In the genomic region with DNA sequence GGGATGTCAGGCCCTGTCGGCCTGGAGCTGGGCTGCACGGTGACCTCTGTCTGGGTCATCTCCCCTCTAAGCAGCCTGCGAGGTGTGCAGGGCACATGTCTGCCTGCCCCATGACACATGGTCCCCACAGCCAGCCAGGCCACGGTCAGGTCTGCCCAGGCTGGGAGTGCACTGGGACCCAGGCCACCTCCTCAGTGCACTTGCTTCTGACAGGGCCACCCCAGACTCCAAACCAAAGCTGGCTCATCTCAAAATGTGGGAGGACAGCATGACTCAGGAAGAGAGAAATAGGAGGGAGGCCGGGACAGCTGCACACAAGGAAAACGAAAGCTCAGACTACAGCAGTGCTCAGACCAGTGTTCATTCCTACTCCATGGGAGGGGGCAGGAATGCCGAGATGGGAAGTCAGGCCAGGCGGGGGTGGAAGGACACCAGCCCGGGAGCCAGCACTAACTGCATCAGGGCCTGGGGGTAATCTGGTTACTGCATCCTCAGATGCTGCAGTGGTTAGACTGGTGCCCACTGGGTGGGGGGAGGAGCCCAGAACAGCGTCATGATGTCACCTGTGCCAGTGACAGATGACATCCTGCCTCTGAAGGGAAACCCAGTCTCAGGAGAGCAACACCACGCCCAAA, we compare ENCODE assay signal across 9 cellular contexts. TPM values are rescaled to one million over a fixed set of nuclear protein-coding genes. Genes with fewer than 3 reads are reported as not detected.
DNase-seq lines count a peak whose midpoint lies in the region; ATAC-seq and TF ChIP-seq lines count a peak whose summit lies in the region.
"Had no signal": no experiment of that assay in that cellular context is flagged by ENCODE, and none has a peak within 500 bp of the region (broad histone marks: within the 10 kb centered on the region; RNA-seq: fewer than 3 reads in every experiment).

No MANE protein-coding gene starts in this region.

- TF ChIP-seq CTCF in C4-2B (conservative IDR thresholded peaks at IDR 0.05) = no peak
- TF ChIP-seq CTCF in PC-9 (conservative IDR thresholded peaks at IDR 0.05) = no peak
- TF ChIP-seq CTCF in nephron (IDR thresholded peaks at IDR 0.05; ENCODE audit: unreplicated experiment in 3 of 3) = no peak

- peak overlapping the region; percentile 69 for H3K4me2 ChIP-seq in PC-9
- H3K4me2 ChIP-seq: KMS-11 had no signal

- H3K9me3 ChIP-seq in PC-9 (ENCODE audit: insufficient read depth, low read depth) = no peaks in the 10 kb centered on the region

- H3K36me3 Mint-ChIP-seq in nephron (ENCODE audit: low read depth) = peaks cover 22% of the 10 kb centered on the region

- H3K9me2 ChIP-seq in PC-9 (ENCODE audit: insufficient read depth) = no peaks in the 10 kb centered on the region

- H3K79me2 ChIP-seq in PC-9 (ENCODE audit: low read depth) = no peaks in the 10 kb centered on the region

- H3K27ac ChIP-seq in C4-2B (peak overlapping the region; percentile 79), PC-9 (peak overlapping the region; percentile 67)
- H3K27ac ChIP-seq: KMS-11 had no signal

- H3K4me3 Mint-ChIP-seq in nephron = peak overlapping the region; percentile 62 to 71 (median 71)

- peaks cover 24% of the 10 kb centered on the region for H3K27me3 Mint-ChIP-seq in nephron (ENCODE audit: low read depth)

- H3F3A ChIP-seq in PC-9 (ENCODE audit: insufficient read depth, low read depth) = peaks cover 27% of the 10 kb centered on the region

- ATAC-seq in esophagus mucosa = peak; percentile 56
- no peak for ATAC-seq in HG02884 (IDR thresholded peaks at IDR 0.05; ENCODE audit: unreplicated experiment)
- no peak for ATAC-seq in HG02840 (IDR thresholded peaks at IDR 0.05; ENCODE audit: low FRiP score, unreplicated experiment)

- H3K9me3 Mint-ChIP-seq in nephron = no peaks in the 10 kb centered on the region

- no peaks in the 10 kb centered on the region for H3K27me3 ChIP-seq in PC-9 (ENCODE audit: insufficient read depth, low read depth)

- no TSS peak for BruUV-seq in PC-9 (replicated peaks; lab: Mats Ljungman, UMichigan)

- no peaks in the 10 kb centered on the region for H3K36me3 ChIP-seq in PC-9 (ENCODE audit: low read depth)

- H2AFZ ChIP-seq in PC-9 = 0 out of 2 replicates have a peak overlapping the region, but pooled peaks have one; percentile 36

- no peak overlapping the region for H3K4me3 ChIP-seq in PC-9

- peak overlapping the region; percentile 94 to 97 (median 96) for H3K27ac Mint-ChIP-seq in nephron

- 0 out of 2 replicates have a peak, but pooled peaks cover 6% of the 10 kb centered on the region for H4K20me1 ChIP-seq in PC-9 (ENCODE audit: insufficient read depth)

- H3K4me1 Mint-ChIP-seq in nephron = peaks cover 32% of the 10 kb centered on the region

- intact Hi-C loops in PC-9 (cut with micrococcal nuclease; ENCODE audit: unreplicated experiment) = no loop called here

- CTCF ChIA-PET in PC-9 (lab: Charles Lee) = interaction anchor here (0.5 to 0.6 kb wide), 2 partner anchors 78 to 222 kb away, joined by 3 to 6 read pairs; no protein-coding TSS in a partner anchor

- POLR2A ChIA-PET in PC-9 (lab: Charles Lee; ENCODE audit: unreplicated experiment) = no interaction called here

- DNase-seq in PC-9 = peak; percentile 59 to 70
- no peak for DNase-seq in NOMO-1 (lab: John Stamatoyannopoulos, UW; ENCODE audit: unreplicated experiment in 2 of 2)
- no peak for DNase-seq in NCI-H1048 (lab: John Stamatoyannopoulos, UW)

- peaks cover 30% of the 10 kb centered on the region for H3K4me1 ChIP-seq in PC-9 (replicated peaks; ENCODE audit: insufficient read depth)

RNA-seq across cellular contexts. Expression of a gene that starts 4.0 kb away (rescaled TPM):
- not detected in 2 replicates for total RNA-seq in PC-9 (2021)
- not detected for total RNA-seq in esophagus mucosa

RNA-seq across cellular contexts. Expression of a gene that starts 12.2 kb away (rescaled TPM):
- total RNA-seq in PC-9 (2021) (not detected in 2 replicates), esophagus mucosa (0.32 TPM)

Comparison
In these comparisons a context has a peak if more than half of its experiments do, and no peak if none do; other contexts are left out.
1. DNase-seq: peak in PC-9 (2 of 2); none in NOMO-1 (0 of 2) and NCI-H1048 (single experiment).